25 cellular contexts compared by ENCODE assay signal in genomic region chr16:69893086-69893485, GRCh38. TPM values are rescaled to one million over a fixed set of nuclear protein-coding genes. Genes with fewer than 3 reads are reported as not detected.
"Had no signal": no experiment of that assay in that cellular context is flagged by ENCODE, and none has a peak within 500 bp of the region (broad histone marks: within the 10 kb centered on the region; RNA-seq: fewer than 3 reads in every experiment).

No MANE protein-coding gene starts in this region.

- DNase-seq: activated CD4-positive, alpha-beta memory T cell treated with anti-CD3 and anti-CD28 coated beads for 36 hours; activated CD4-positive, alpha-beta T cell treated with anti-CD3 and anti-CD28 coated beads for 36 hours; activated naive CD4-positive, alpha-beta T cell; activated naive CD8-positive, alpha-beta T cell treated with anti-CD3 and anti-CD28 coated beads, Interleukin-2, amount 50 U/mL, for 24 hours; activated T-cell treated with anti-CD3 and anti-CD28 coated beads, Interleukin-2, amount 50 U/mL, for 1 hour; anterior cingulate cortex; cortex of kidney; effector CD4-positive, alpha-beta T cell; gastrocnemius medialis; heart right ventricle; left lung; midbrain; right cardiac atrium; stimulated activated CD4-positive, alpha-beta T cell treated with anti-CD3 and anti-CD28 coated beads, Interleukin-2, amount 100 ng/mL, for 48 hours; stomach; T-helper 2 cell; upper lobe of right lung had no signal

- H2AFZ ChIP-seq: neural progenitor cell had no signal

- H3K9me3 ChIP-seq: gastrocnemius medialis, heart right ventricle, left lung, prostate gland, stomach, thoracic aorta, upper lobe of right lung had no signal

- H3K4me2 ChIP-seq: neural progenitor cell had no signal

- ATAC-seq: activated CD4-positive, alpha-beta T cell treated with anti-CD3 and anti-CD28 coated beads for 36 hours; activated naive CD8-positive, alpha-beta T cell treated with anti-CD3 and anti-CD28 coated beads, Interleukin-2, amount 50 U/mL, for 24 hours; activated T-helper 17 cell treated with anti-CD3 and anti-CD28 coated beads, Interleukin-2, amount 50 U/mL, for 72 hours; esophagus mucosa; gastrocnemius medialis; heart right ventricle; left lung; right cardiac atrium; upper lobe of right lung had no signal

- H3K4me3 ChIP-seq: gastrocnemius medialis, heart right ventricle, left lung, neural progenitor cell, prostate gland, skin epidermis, stomach, thoracic aorta, upper lobe of right lung had no signal

- H3K36me3 ChIP-seq: neural progenitor cell, prostate gland had no signal

- H3K27me3 ChIP-seq: gastrocnemius medialis, heart right ventricle, left lung, neural progenitor cell, stomach, upper lobe of right lung had no signal

- H3K9ac ChIP-seq: neural progenitor cell had no signal

- H3K27ac ChIP-seq: gastrocnemius medialis, heart right ventricle, left lung, neural progenitor cell, prostate gland, skin epidermis, stomach, thoracic aorta, upper lobe of right lung, VCaP had no signal

RNA-seq across cellular contexts. Expression of gene CLEC18A, which starts 58.0 kb away (rescaled TPM):
- total RNA-seq: lung microvascular endothelial cell had no signal
